10 cellular contexts compared by ENCODE assay signal in genomic region chr19:41321204-41321599, GRCh38. TPM values are rescaled to one million over a fixed set of nuclear protein-coding genes. Genes with fewer than 3 reads are reported as not detected.
DNase-seq lines count a peak whose midpoint lies in the region; ATAC-seq lines count a peak whose summit lies in the region.
"Had no signal": no experiment of that assay in that cellular context is flagged by ENCODE, and none has a peak within 500 bp of the region (broad histone marks: within the 10 kb centered on the region; RNA-seq: fewer than 3 reads in every experiment).

No MANE protein-coding gene starts in this region.

- H3K36me3 ChIP-seq in adipocyte (ENCODE audit: control insufficient read depth, insufficient read depth, low read length, severe bottlenecking) = peaks cover 45% of the 10 kb centered on the region
- peaks cover 8% of the 10 kb centered on the region for H3K36me3 ChIP-seq in mesendoderm (ENCODE audit: control insufficient read depth, insufficient read depth, low read length)

- H3K9me3 ChIP-seq in adipocyte (ENCODE audit: control insufficient read depth, low read length) = no peaks in the 10 kb centered on the region
- H3K9me3 ChIP-seq: suprapubic skin had no signal

- H2AK5ac ChIP-seq in mesendoderm (ENCODE audit: low read length) = no peak overlapping the region

- H2BK120ac ChIP-seq in mesendoderm (ENCODE audit: low read depth, low read length) = no peak overlapping the region

- no peak for DNase-seq in activated CD4-positive, alpha-beta T cell treated with anti-CD3 and anti-CD28 coated beads, Interleukin-2, amount 10 ng/mL, durations not matched to agents 7 days and 5 days
- DNase-seq in activated CD4-positive, alpha-beta T cell treated with anti-CD3 and anti-CD28 coated beads for 36 hours = no peak
- DNase-seq in adipocyte (ENCODE audit: low read depth) = no peak
- no peak for DNase-seq in mesendoderm
- DNase-seq in stimulated activated naive B cell treated with anti-CD40 and anti-IgM and Interleukin-4, amounts not matched to agents 10 μg/mL and 1 μg/mL and 100 μg/mL, for 72 hours = no peak
- no peak for DNase-seq in OCI-M1 (lab: John Stamatoyannopoulos, UW)
- no peak for DNase-seq in EL
- DNase-seq in SHP77 (lab: John Stamatoyannopoulos, UW) = no peak
- DNase-seq: cerebellar nuclear complex had no signal

- H3K27me3 ChIP-seq in adipocyte (replicated peaks; ENCODE audit: control insufficient read depth, insufficient read depth, low read length) (no peaks in the 10 kb centered on the region), mesendoderm (ENCODE audit: insufficient read depth, low read length, poor library complexity) (no peaks in the 10 kb centered on the region)
- H3K27me3 ChIP-seq: suprapubic skin had no signal

- no peak overlapping the region for H2BK15ac ChIP-seq in mesendoderm (replicated peaks; ENCODE audit: low read depth)

- no peak overlapping the region for H4K8ac ChIP-seq in mesendoderm (ENCODE audit: low read depth, low read length)

- peak overlapping the region; percentile 72 for H3K27ac Mint-ChIP-seq in activated CD4-positive, alpha-beta T cell treated with anti-CD3 and anti-CD28 coated beads, Interleukin-2, amount 10 ng/mL, durations not matched to agents 7 days and 5 days
- no peak overlapping the region for H3K27ac Mint-ChIP-seq in activated CD4-positive, alpha-beta T cell treated with anti-CD3 and anti-CD28 coated beads for 36 hours
- H3K27ac Mint-ChIP-seq in stimulated activated naive B cell treated with anti-CD40 and anti-IgM and Interleukin-4, amounts not matched to agents 10 μg/mL and 1 μg/mL and 100 μg/mL, for 72 hours = peak overlapping the region; percentile 56

- H3K4me1 ChIP-seq in adipocyte (ENCODE audit: control insufficient read depth, insufficient read depth, low read length) (peaks cover 50% of the 10 kb centered on the region), mesendoderm (ENCODE audit: control insufficient read depth, low read depth, low read length) (peaks cover 26% of the 10 kb centered on the region)

- H4K5ac ChIP-seq in mesendoderm (ENCODE audit: low read length) = no peak overlapping the region

- H2BK5ac ChIP-seq in mesendoderm (ENCODE audit: low read length) = peak overlapping the region; percentile 66

- peaks cover 56% of the 10 kb centered on the region for H3K36me3 Mint-ChIP-seq in activated CD4-positive, alpha-beta T cell treated with anti-CD3 and anti-CD28 coated beads, Interleukin-2, amount 10 ng/mL, durations not matched to agents 7 days and 5 days (ENCODE audit: low read depth)
- peaks cover 39% of the 10 kb centered on the region for H3K36me3 Mint-ChIP-seq in activated CD4-positive, alpha-beta T cell treated with anti-CD3 and anti-CD28 coated beads for 36 hours (ENCODE audit: low read depth)
- H3K36me3 Mint-ChIP-seq in stimulated activated naive B cell treated with anti-CD40 and anti-IgM and Interleukin-4, amounts not matched to agents 10 μg/mL and 1 μg/mL and 100 μg/mL, for 72 hours = peaks cover 49 to 78% of the 10 kb centered on the region in 2 donors

- CTCF ChIA-PET in activated CD4-positive, alpha-beta T cell treated with anti-CD3 and anti-CD28 coated beads, Interleukin-2, amount 10 ng/mL, durations not matched to agents 7 days and 5 days (lab: Charles Lee) = no interaction called here
- CTCF ChIA-PET in activated CD4-positive, alpha-beta T cell treated with anti-CD3 and anti-CD28 coated beads for 36 hours (lab: Charles Lee) = interaction anchor here (0.6 kb wide), 1 partner anchor 24 kb away, joined by 3 read pairs; no protein-coding TSS in a partner anchor

- H3K79me1 ChIP-seq in mesendoderm (ENCODE audit: low read length) = peaks cover 2% of the 10 kb centered on the region

- H3K27me3 Mint-ChIP-seq in activated CD4-positive, alpha-beta T cell treated with anti-CD3 and anti-CD28 coated beads, Interleukin-2, amount 10 ng/mL, durations not matched to agents 7 days and 5 days = no peaks in the 10 kb centered on the region
- no peaks in the 10 kb centered on the region for H3K27me3 Mint-ChIP-seq in activated CD4-positive, alpha-beta T cell treated with anti-CD3 and anti-CD28 coated beads for 36 hours
- H3K27me3 Mint-ChIP-seq in stimulated activated naive B cell treated with anti-CD40 and anti-IgM and Interleukin-4, amounts not matched to agents 10 μg/mL and 1 μg/mL and 100 μg/mL, for 72 hours = no peaks in the 10 kb centered on the region

- H3K9ac ChIP-seq in adipocyte (ENCODE audit: low read length) (peak overlapping the region; percentile 80), mesendoderm (ENCODE audit: low read length) (peak overlapping the region; percentile 17)

- peak overlapping the region; percentile 71 for H3K56ac ChIP-seq in mesendoderm (ENCODE audit: low read length)

- H3K4me3 ChIP-seq in adipocyte (ENCODE audit: low read length) (no peak overlapping the region), mesendoderm (ENCODE audit: low read length) (no peak overlapping the region)
- H3K4me3 ChIP-seq: suprapubic skin had no signal

- no peaks in the 10 kb centered on the region for H3K9me3 Mint-ChIP-seq in activated CD4-positive, alpha-beta T cell treated with anti-CD3 and anti-CD28 coated beads, Interleukin-2, amount 10 ng/mL, durations not matched to agents 7 days and 5 days
- no peaks in the 10 kb centered on the region for H3K9me3 Mint-ChIP-seq in activated CD4-positive, alpha-beta T cell treated with anti-CD3 and anti-CD28 coated beads for 36 hours (ENCODE audit: low read depth)
- H3K9me3 Mint-ChIP-seq in stimulated activated naive B cell treated with anti-CD40 and anti-IgM and Interleukin-4, amounts not matched to agents 10 μg/mL and 1 μg/mL and 100 μg/mL, for 72 hours = no peaks in the 10 kb centered on the region

- H3K27ac ChIP-seq in mesendoderm (ENCODE audit: low read depth, low read length) = peak overlapping the region; percentile 99

- ATAC-seq in activated CD4-positive, alpha-beta T cell treated with anti-CD3 and anti-CD28 coated beads for 36 hours = no peak
- ATAC-seq in stimulated activated naive B cell treated with anti-CD40 and anti-IgM and Interleukin-4, amounts not matched to agents 10 μg/mL and 1 μg/mL and 100 μg/mL, for 72 hours (replicated peaks) = no peak

- no peak overlapping the region for H3K4me3 Mint-ChIP-seq in activated CD4-positive, alpha-beta T cell treated with anti-CD3 and anti-CD28 coated beads, Interleukin-2, amount 10 ng/mL, durations not matched to agents 7 days and 5 days
- H3K4me3 Mint-ChIP-seq in activated CD4-positive, alpha-beta T cell treated with anti-CD3 and anti-CD28 coated beads for 36 hours = no peak overlapping the region
- H3K4me3 Mint-ChIP-seq in stimulated activated naive B cell treated with anti-CD40 and anti-IgM and Interleukin-4, amounts not matched to agents 10 μg/mL and 1 μg/mL and 100 μg/mL, for 72 hours = no peak overlapping the region

- no peak overlapping the region for H3K18ac ChIP-seq in mesendoderm (ENCODE audit: low read length)

- intact Hi-C loops in activated CD4-positive, alpha-beta T cell treated with anti-CD3 and anti-CD28 coated beads for 36 hours (cut with DNase I, micrococcal nuclease) = no loop called here

- H3K23ac ChIP-seq in mesendoderm (ENCODE audit: low read length) = peak overlapping the region; percentile 19

- POLR2A ChIA-PET in activated CD4-positive, alpha-beta T cell treated with anti-CD3 and anti-CD28 coated beads, Interleukin-2, amount 10 ng/mL, durations not matched to agents 7 days and 5 days (lab: Charles Lee) = no interaction called here
- POLR2A ChIA-PET in activated CD4-positive, alpha-beta T cell treated with anti-CD3 and anti-CD28 coated beads for 36 hours (lab: Charles Lee) = no interaction called here

- no CpG with 5 or more reads among the region's 7 CpGs for WGBS in mesendoderm (ENCODE audit: extremely low coverage, insufficient coverage, low lambda C conversion rate)

- H3K4me2 ChIP-seq in mesendoderm (ENCODE audit: low read length) = no peak overlapping the region

- H3K4ac ChIP-seq in mesendoderm (ENCODE audit: low read depth, low read length) = no peak overlapping the region

- H3K79me2 ChIP-seq in mesendoderm (ENCODE audit: control insufficient read depth, insufficient read depth, low read length) = peaks cover under 1% of the 10 kb centered on the region

- H3K4me1 Mint-ChIP-seq in activated CD4-positive, alpha-beta T cell treated with anti-CD3 and anti-CD28 coated beads, Interleukin-2, amount 10 ng/mL, durations not matched to agents 7 days and 5 days = peaks cover 42% of the 10 kb centered on the region
- peaks cover 22% of the 10 kb centered on the region for H3K4me1 Mint-ChIP-seq in activated CD4-positive, alpha-beta T cell treated with anti-CD3 and anti-CD28 coated beads for 36 hours
- H3K4me1 Mint-ChIP-seq in stimulated activated naive B cell treated with anti-CD40 and anti-IgM and Interleukin-4, amounts not matched to agents 10 μg/mL and 1 μg/mL and 100 μg/mL, for 72 hours = peaks cover 47 to 69% of the 10 kb centered on the region in 2 donors

RNA-seq across cellular contexts. Expression of gene CCDC97, which starts 11.2 kb away (rescaled TPM):
- total RNA-seq in activated CD4-positive, alpha-beta T cell treated with anti-CD3 and anti-CD28 coated beads, Interleukin-2, amount 10 ng/mL, durations not matched to agents 7 days and 5 days = 10 to 100 TPM; 50.4 to 51.7 TPM
- total RNA-seq in activated CD4-positive, alpha-beta T cell treated with anti-CD3 and anti-CD28 coated beads for 36 hours = 10 to 100 TPM; 21.2 to 21.4 TPM
- polyA plus RNA-seq in mesendoderm (2013, experiment 1 of 2) = 33.2 TPM
- 32.2 TPM for polyA plus RNA-seq in mesendoderm (2013, experiment 2 of 2)

RNA-seq across cellular contexts. Expression of gene TGFB1, which starts 32.5 kb away (rescaled TPM):
- 100 to 1,000 TPM; 194 TPM for total RNA-seq in activated CD4-positive, alpha-beta T cell treated with anti-CD3 and anti-CD28 coated beads, Interleukin-2, amount 10 ng/mL, durations not matched to agents 7 days and 5 days
- total RNA-seq in activated CD4-positive, alpha-beta T cell treated with anti-CD3 and anti-CD28 coated beads for 36 hours = 10 to 100 TPM; 86.2 to 99.0 TPM
- 36.8 TPM for polyA plus RNA-seq in mesendoderm (2013, experiment 1 of 2)
- 35.2 TPM for polyA plus RNA-seq in mesendoderm (2013, experiment 2 of 2)

RNA-seq across cellular contexts. Expression of gene B9D2, which starts 42.7 kb away (rescaled TPM):
- 10 to 100 TPM; 11.6 to 11.7 TPM for total RNA-seq in activated CD4-positive, alpha-beta T cell treated with anti-CD3 and anti-CD28 coated beads, Interleukin-2, amount 10 ng/mL, durations not matched to agents 7 days and 5 days
- 1 to 10 TPM; 4.0 to 5.2 TPM for total RNA-seq in activated CD4-positive, alpha-beta T cell treated with anti-CD3 and anti-CD28 coated beads for 36 hours
- polyA plus RNA-seq in mesendoderm (2013, experiment 1 of 2) = 3.4 TPM
- polyA plus RNA-seq in mesendoderm (2013, experiment 2 of 2) = 3.5 TPM

RNA-seq across cellular contexts. Expression of gene TMEM91, which starts 55.1 kb away (rescaled TPM):
- 1 to 10 TPM; 5.4 to 5.6 TPM for total RNA-seq in activated CD4-positive, alpha-beta T cell treated with anti-CD3 and anti-CD28 coated beads, Interleukin-2, amount 10 ng/mL, durations not matched to agents 7 days and 5 days
- total RNA-seq in activated CD4-positive, alpha-beta T cell treated with anti-CD3 and anti-CD28 coated beads for 36 hours = 1 to 10 TPM; 3.0 to 4.0 TPM
- polyA plus RNA-seq in mesendoderm (2013, experiment 1 of 2) = 3.0 TPM
- polyA plus RNA-seq in mesendoderm (2013, experiment 2 of 2) = 2.9 TPM

RNA-seq across cellular contexts. Expression of gene HNRNPUL1, which starts 57.0 kb away (rescaled TPM):
- total RNA-seq in activated CD4-positive, alpha-beta T cell treated with anti-CD3 and anti-CD28 coated beads, Interleukin-2, amount 10 ng/mL, durations not matched to agents 7 days and 5 days = 100 to 1,000 TPM; 333 to 348 TPM
- total RNA-seq in activated CD4-positive, alpha-beta T cell treated with anti-CD3 and anti-CD28 coated beads for 36 hours = 100 to 1,000 TPM; 263 to 312 TPM
- polyA plus RNA-seq in mesendoderm (2013, experiment 1 of 2) = 241 TPM
- 240 TPM for polyA plus RNA-seq in mesendoderm (2013, experiment 2 of 2)
